11 cellular contexts compared by ENCODE assay signal in genomic region chr1:229402329-229402728, GRCh38. TPM values are rescaled to one million over a fixed set of nuclear protein-coding genes. Genes with fewer than 3 reads are reported as not detected.
"Had no signal": no experiment of that assay in that cellular context is flagged by ENCODE, and none has a peak within 500 bp of the region (broad histone marks: within the 10 kb centered on the region; RNA-seq: fewer than 3 reads in every experiment).

No MANE protein-coding gene starts in this region.

RNA-seq across cellular contexts. Expression of gene ACTA1, which starts 31.6 kb away (rescaled TPM):
- total RNA-seq: activated naive CD4-positive, alpha-beta T cell treated with anti-CD3 and anti-CD28 coated beads for 36 hours; activated naive CD4-positive, alpha-beta T cell treated with anti-CD3 and anti-CD28 coated beads, Interleukin-2, amount 50 U/mL, for 72 hours; activated naive CD8-positive, alpha-beta T cell treated with anti-CD3 and anti-CD28 coated beads for 36 hours; activated naive CD8-positive, alpha-beta T cell treated with anti-CD3 and anti-CD28 coated beads, Interleukin-2, amount 10 ng/mL, durations not matched to agents 7 days and 5 days; activated T-cell treated with anti-CD3 and anti-CD28 coated beads, Interleukin-2, amount 50 U/mL, for 4 hours; activated T-cell treated with anti-CD3 and anti-CD28 coated beads, Interleukin-2, amount 50 U/mL, for 72 hours; activated T-helper 1 cell treated with anti-CD3 and anti-CD28 coated beads, Interleukin-12 subunit alpha, Interleukin-12 subunit beta, Interleukin-2, Interleukin-4 antibody, amounts not matched to agents 30 ng/mL and 10 ng/mL and 1 ng/mL, durations not matched to agents 14 hours and 24 hours and 36 hours; activated T-helper 17 cell treated with anti-CD3 and anti-CD28 coated beads, Interleukin-2, amount 50 U/mL, for 72 hours; activated T-helper 2 cell treated with anti-CD3 and anti-CD28 coated beads, Interferon-gamma antibody, Interleukin-2, Interleukin-4, amounts not matched to agents 10 μg/mL and 5 μg/mL and 100 μg/mL, durations not matched to agents 14 hours and 24 hours and 36 hours; ascending aorta; bronchial epithelial cell had no signal
